8 cellular contexts compared by ENCODE assay signal in the genomic region with DNA sequence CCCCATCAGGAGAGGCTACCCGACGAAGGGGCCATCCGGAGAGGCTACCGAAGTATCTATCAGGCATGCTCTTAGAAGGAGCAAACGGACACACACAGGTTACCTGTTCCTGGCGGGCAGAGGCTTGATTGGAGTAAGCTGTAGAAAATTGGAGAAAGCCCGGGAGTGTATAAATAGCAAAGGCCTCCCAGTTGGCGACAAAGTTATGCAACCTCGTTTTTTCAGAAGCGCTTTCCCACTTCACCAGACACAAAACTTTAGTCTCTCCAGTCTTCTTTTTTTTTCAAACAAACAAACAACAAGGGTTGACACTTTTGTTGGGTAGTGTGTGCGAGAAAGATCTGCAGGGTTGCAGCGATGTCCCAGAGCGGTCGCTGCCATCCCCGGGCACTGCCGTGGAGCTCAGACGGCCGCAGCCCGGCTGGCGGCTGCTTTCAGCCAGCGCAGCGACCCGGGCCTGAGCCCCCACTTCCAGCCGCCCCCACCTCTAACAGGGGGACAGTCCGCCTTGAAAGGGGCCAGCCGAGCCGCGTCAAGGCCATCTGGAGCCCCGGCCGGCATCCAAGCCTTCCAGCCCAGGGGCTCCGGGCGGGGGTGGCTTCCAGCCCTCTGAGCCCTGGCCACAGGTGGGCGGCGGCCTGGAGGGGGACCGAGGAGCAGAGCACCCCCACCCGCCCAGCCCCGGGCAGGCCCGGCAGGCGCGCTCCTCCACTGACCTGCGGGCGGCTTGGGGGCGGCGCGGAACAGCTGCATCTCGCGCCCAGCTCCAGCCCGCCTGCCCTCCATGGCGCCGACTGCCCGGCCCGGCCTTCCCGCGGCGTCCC. TPM values are rescaled to one million over a fixed set of nuclear protein-coding genes. Genes with fewer than 3 reads are reported as not detected.
DNase-seq lines count a peak whose midpoint lies in the region; ATAC-seq and TF ChIP-seq lines count a peak whose summit lies in the region.

No MANE protein-coding gene starts in this region.

- no peak for TF ChIP-seq CTCF in GM12875 (IDR thresholded peaks at IDR 0.05; ENCODE audit: borderline replicate concordance, insufficient read depth, low read depth, low read length)

- peaks cover 72% of the 10 kb centered on the region for H3K27me3 Mint-ChIP-seq in activated naive CD8-positive, alpha-beta T cell treated with anti-CD3 and anti-CD28 coated beads for 36 hours

- ATAC-seq in GM21390 (IDR thresholded peaks at IDR 0.05; ENCODE audit: unreplicated experiment) = peak; percentile 59
- ATAC-seq in HG03571 (IDR thresholded peaks at IDR 0.05; ENCODE audit: unreplicated experiment) = peak; percentile 54
- ATAC-seq in stimulated activated naive CD8-positive, alpha-beta T cell treated with anti-CD3 and anti-CD28 coated beads, Interleukin-15, Interleukin-2, amounts not matched to agents 100 U/mL and 50 U/mL, for 24 hours = peak; percentile 59

- peaks cover 17% of the 10 kb centered on the region for H3K4me1 Mint-ChIP-seq in activated naive CD8-positive, alpha-beta T cell treated with anti-CD3 and anti-CD28 coated beads for 36 hours

- no peaks in the 10 kb centered on the region for H3K36me3 Mint-ChIP-seq in activated naive CD8-positive, alpha-beta T cell treated with anti-CD3 and anti-CD28 coated beads for 36 hours

- H3K9me3 Mint-ChIP-seq in activated naive CD8-positive, alpha-beta T cell treated with anti-CD3 and anti-CD28 coated beads for 36 hours = no peaks in the 10 kb centered on the region

- no peak for DNase-seq in activated naive CD8-positive, alpha-beta T cell treated with anti-CD3 and anti-CD28 coated beads for 36 hours
- DNase-seq in islet precursor cell (peak; percentile 72), OCI-M2 (lab: John Stamatoyannopoulos, UW; ENCODE audit: unreplicated experiment) (no peak), SK-N-DZ (ENCODE audit: low spot score) (no peak)
- peak; percentile 16 for DNase-seq in stimulated activated naive CD8-positive, alpha-beta T cell treated with anti-CD3 and anti-CD28 coated beads, Interleukin-15, Interleukin-2, amounts not matched to agents 100 U/mL and 50 U/mL, for 24 hours

- peak overlapping the region; percentile 50 for H3K4me3 Mint-ChIP-seq in activated naive CD8-positive, alpha-beta T cell treated with anti-CD3 and anti-CD28 coated beads for 36 hours

- H3K27ac Mint-ChIP-seq in activated naive CD8-positive, alpha-beta T cell treated with anti-CD3 and anti-CD28 coated beads for 36 hours = no peak overlapping the region

- peak overlapping the region; percentile 70 for H3K4me3 ChIP-seq in GM12875 (ENCODE audit: low read depth, low read length)

RNA-seq across cellular contexts. Expression of gene MCOLN3, which starts 0.6 kb away (rescaled TPM):
- total RNA-seq in activated naive CD8-positive, alpha-beta T cell treated with anti-CD3 and anti-CD28 coated beads for 36 hours = under 1 TPM; 0.21 to 0.24 TPM
- 0.02 TPM in 1 of 2 replicates, not detected in the other for polyA plus RNA-seq in SK-N-DZ (2014; cell fraction: cytosol; rRNA removed)
- not detected in 2 replicates for polyA plus RNA-seq in SK-N-DZ (2014; cell fraction: nucleus; rRNA removed)

RNA-seq across cellular contexts. Expression of gene MCOLN2, which starts 50.8 kb away (rescaled TPM):
- 10 to 100 TPM; 20.0 to 20.4 TPM for total RNA-seq in activated naive CD8-positive, alpha-beta T cell treated with anti-CD3 and anti-CD28 coated beads for 36 hours
- polyA plus RNA-seq in SK-N-DZ (2014; cell fraction: cytosol; rRNA removed) = not detected in 2 replicates
- polyA plus RNA-seq in SK-N-DZ (2014; cell fraction: nucleus; rRNA removed) = 0.24 and 0.27 TPM in 2 replicates

Comparison
In these comparisons a context has a peak if more than half of its experiments do, and no peak if none do; other contexts are left out.
1. DNase-seq: peak in islet precursor cell (single experiment) and stimulated activated naive CD8-positive, alpha-beta T cell treated with anti-CD3 and anti-CD28 coated beads, Interleukin-15, Interleukin-2, amounts not matched to agents 100 U/mL and 50 U/mL, for 24 hours (single experiment); none in activated naive CD8-positive, alpha-beta T cell treated with anti-CD3 and anti-CD28 coated beads for 36 hours (single experiment), OCI-M2 (single experiment) and SK-N-DZ (single experiment).
2. Peak in every context shown above with its lines, with median percentiles within 50 percentile points of each other: ATAC-seq.